8 cellular contexts compared by ENCODE assay signal in the genomic region with DNA sequence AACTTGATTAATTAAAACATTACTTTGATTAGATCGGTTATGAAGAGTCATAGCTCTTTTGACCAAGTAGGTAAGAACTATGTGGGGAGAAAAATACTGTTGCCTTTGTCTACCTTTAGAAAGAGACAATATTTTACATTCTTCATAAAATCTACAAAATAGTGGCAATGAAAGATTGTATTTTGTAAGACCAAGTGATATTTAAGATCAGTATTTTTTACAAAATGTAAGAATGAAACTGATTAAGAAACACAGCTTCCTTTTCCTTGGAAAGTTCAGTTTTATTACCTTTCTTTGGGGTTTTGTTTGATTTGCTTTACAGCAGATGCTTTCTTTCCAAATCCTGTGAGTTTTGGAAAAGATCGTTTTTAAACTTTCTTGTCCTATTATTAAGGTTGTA.
DNase-seq lines count a peak whose midpoint lies in the region; ATAC-seq and TF ChIP-seq lines count a peak whose summit lies in the region.

No MANE protein-coding gene starts in this region.

- ATAC-seq in activated naive CD8-positive, alpha-beta T cell treated with anti-CD3 and anti-CD28 coated beads, Interleukin-2, amount 10 ng/mL, durations not matched to agents 7 days and 5 days (ENCODE audit: low read depth), result no peak

- no peak for TF ChIP-seq POLR2A in tibial nerve (IDR thresholded peaks at IDR 0.05)

- H3K9me3 ChIP-seq in tibial nerve, result peaks cover 0 to 9% (median 0%) of the 10 kb centered on the region in 4 donors

- peaks cover 0 to 12% (median 0%) of the 10 kb centered on the region in 3 donors for H3K36me3 ChIP-seq in tibial nerve

- no peak for TF ChIP-seq CTCF in tibial nerve (IDR thresholded peaks at IDR 0.05)

- peak overlapping the region in 3 of 4 donors; percentile 95 to 98 (median 98) for H3K27ac ChIP-seq in tibial nerve

- no peaks in the 10 kb centered on the region for H3K27me3 Mint-ChIP-seq in activated naive CD4-positive, alpha-beta T cell treated with anti-CD3 and anti-CD28 coated beads, Interleukin-2, amount 50 U/mL, for 24 hours
- no peaks in the 10 kb centered on the region for H3K27me3 Mint-ChIP-seq in activated naive CD8-positive, alpha-beta T cell treated with anti-CD3 and anti-CD28 coated beads, Interleukin-2, amount 10 ng/mL, durations not matched to agents 7 days and 5 days

- peaks cover 14% of the 10 kb centered on the region for H3K36me3 Mint-ChIP-seq in activated naive CD4-positive, alpha-beta T cell treated with anti-CD3 and anti-CD28 coated beads, Interleukin-2, amount 50 U/mL, for 24 hours
- H3K36me3 Mint-ChIP-seq in activated naive CD8-positive, alpha-beta T cell treated with anti-CD3 and anti-CD28 coated beads, Interleukin-2, amount 10 ng/mL, durations not matched to agents 7 days and 5 days, result peaks cover 23% of the 10 kb centered on the region

- H3K4me1 Mint-ChIP-seq in activated naive CD4-positive, alpha-beta T cell treated with anti-CD3 and anti-CD28 coated beads, Interleukin-2, amount 50 U/mL, for 24 hours, result peaks cover 73% of the 10 kb centered on the region
- peaks cover 46% of the 10 kb centered on the region for H3K4me1 Mint-ChIP-seq in activated naive CD8-positive, alpha-beta T cell treated with anti-CD3 and anti-CD28 coated beads, Interleukin-2, amount 10 ng/mL, durations not matched to agents 7 days and 5 days

- 10 to 15% methylated on average over 2 of the region's 2 CpGs for WGBS in tibial nerve, 2 donors

- peaks cover 0 to 57% (median 25%) of the 10 kb centered on the region in 4 donors for H3K4me1 ChIP-seq in tibial nerve

- TF ChIP-seq EP300 in tibial nerve (IDR thresholded peaks at IDR 0.05), result no peak

- POLR2A ChIA-PET in activated naive CD8-positive, alpha-beta T cell treated with anti-CD3 and anti-CD28 coated beads, Interleukin-2, amount 10 ng/mL, durations not matched to agents 7 days and 5 days (lab: Charles Lee), result interaction anchor here (0.6 to 1.5 kb wide), 6 partner anchors 10 to 313 kb away, joined by 3 to 4 read pairs (median 4); a partner anchor contains a TSS

- peak overlapping the region; percentile 99 for H3K4me3 Mint-ChIP-seq in activated naive CD4-positive, alpha-beta T cell treated with anti-CD3 and anti-CD28 coated beads, Interleukin-2, amount 50 U/mL, for 24 hours
- H3K4me3 Mint-ChIP-seq in activated naive CD8-positive, alpha-beta T cell treated with anti-CD3 and anti-CD28 coated beads, Interleukin-2, amount 10 ng/mL, durations not matched to agents 7 days and 5 days, result peak overlapping the region; percentile 97

- H3K27ac Mint-ChIP-seq in activated naive CD4-positive, alpha-beta T cell treated with anti-CD3 and anti-CD28 coated beads, Interleukin-2, amount 50 U/mL, for 24 hours, result peak overlapping the region; percentile 100
- H3K27ac Mint-ChIP-seq in activated naive CD8-positive, alpha-beta T cell treated with anti-CD3 and anti-CD28 coated beads, Interleukin-2, amount 10 ng/mL, durations not matched to agents 7 days and 5 days, result peak overlapping the region; percentile 100

- no peaks in the 10 kb centered on the region for H3K27me3 ChIP-seq in tibial nerve

- DNase-seq in activated naive CD4-positive, alpha-beta T cell treated with Interleukin-2 at 50 U/mL for 16 hours, result no peak
- no peak for DNase-seq in activated naive CD8-positive, alpha-beta T cell treated with anti-CD3 and anti-CD28 coated beads, Interleukin-2, amount 10 ng/mL, durations not matched to agents 7 days and 5 days
- peak; percentile 43 for DNase-seq in kidney glomerular epithelial cell (lab: John Stamatoyannopoulos, UW)
- no peak for DNase-seq in tibial nerve (ENCODE audit: low spot score in 2 of 2)
- DNase-seq in AG08395 (ENCODE audit: low spot score), result no peak
- DNase-seq in NCI-H526 treated with DMSO at 0.1 percent for 48 hours (lab: John Stamatoyannopoulos, UW), result no peak
- DNase-seq in HuH-7 (ENCODE audit: low spot score), result no peak

- no peaks in the 10 kb centered on the region for H3K9me3 Mint-ChIP-seq in activated naive CD4-positive, alpha-beta T cell treated with anti-CD3 and anti-CD28 coated beads, Interleukin-2, amount 50 U/mL, for 24 hours
- H3K9me3 Mint-ChIP-seq in activated naive CD8-positive, alpha-beta T cell treated with anti-CD3 and anti-CD28 coated beads, Interleukin-2, amount 10 ng/mL, durations not matched to agents 7 days and 5 days, result peaks cover 2% of the 10 kb centered on the region

- peak overlapping the region in 3 of 4 donors; percentile 77 to 96 (median 85) for H3K4me3 ChIP-seq in tibial nerve
